8 cellular contexts compared by ENCODE assay signal in genomic region chr6:85675030-85675819, GRCh38. TPM values are rescaled to one million over a fixed set of nuclear protein-coding genes. Genes with fewer than 3 reads are reported as not detected.
A peak's percentile ranks its signal among the peaks of the same experiment; 100 is the strongest.
DNase-seq lines count a peak whose midpoint lies in the region; ATAC-seq and TF ChIP-seq lines count a peak whose summit lies in the region.

No MANE protein-coding gene starts in this region.

- no peak overlapping the region for H4K8ac ChIP-seq in neuronal stem cell (ENCODE audit: low read depth, low read length)

- H3K4ac ChIP-seq in neuronal stem cell (ENCODE audit: low read length) = no peak overlapping the region

- WGBS in thyroid gland, 2 donors = 58 to 74% methylated on average over 4 of the region's 4 CpGs
- no CpG with 5 or more reads among the region's 4 CpGs for WGBS in neuronal stem cell (ENCODE audit: extremely low coverage in 2 of 2, insufficient read length in 2 of 2, insufficient replicate concordance in 1 of 2), 2 donors

- no peak overlapping the region for H2AFZ ChIP-seq in neuronal stem cell (ENCODE audit: low read length)

- no peaks in the 10 kb centered on the region for H3K9me3 Mint-ChIP-seq in activated T-cell treated with anti-CD3 and anti-CD28 coated beads, Interleukin-2, amount 50 U/mL, for 4 hours

- no peaks in the 10 kb centered on the region for H3K79me1 ChIP-seq in neuronal stem cell (ENCODE audit: low read depth, low read length)

- H3K14ac ChIP-seq in neuronal stem cell (ENCODE audit: low read length) = no peak overlapping the region

- no peak overlapping the region for H3K4me2 ChIP-seq in neuronal stem cell (ENCODE audit: insufficient read depth, low read length, poor library complexity, severe bottlenecking)

- no peak for ATAC-seq in activated T-cell treated with anti-CD3 and anti-CD28 coated beads, Interleukin-2, amount 50 U/mL, for 4 hours
- no peak for ATAC-seq in HG03342 (IDR thresholded peaks at IDR 0.05; ENCODE audit: unreplicated experiment)

- TF ChIP-seq POLR2A in thyroid gland (IDR thresholded peaks at IDR 0.05) = no peak

- H2BK120ac ChIP-seq in neuronal stem cell (ENCODE audit: low read depth, low read length) = no peak overlapping the region

- H3K4me1 ChIP-seq in thyroid gland = peaks cover 21% of the 10 kb centered on the region in 2 donors
- H3K4me1 ChIP-seq in neuronal stem cell (ENCODE audit: control insufficient read depth in 2 of 2, insufficient read depth in 1 of 2, low read depth in 1 of 2, low read length in 2 of 2) = peaks cover 4 to 12% of the 10 kb centered on the region in 2 donors

- H3K9me3 ChIP-seq in WERI-Rb-1 (ENCODE audit: severe bottlenecking) (no peaks in the 10 kb centered on the region), thyroid gland (no peaks in the 10 kb centered on the region), neuronal stem cell (replicated peaks in 1 of 2; ENCODE audit: control insufficient read depth in 2 of 2, insufficient read depth in 1 of 2, low read depth in 1 of 2, low read length in 2 of 2) (no peaks in the 10 kb centered on the region)

- H3K27ac ChIP-seq in WERI-Rb-1 (peak overlapping the region; percentile 49), thyroid gland (peak overlapping the region; percentile 29 to 91 (median 91)), neuronal stem cell (replicated peaks; ENCODE audit: low read length) (no peak overlapping the region)

- no peak overlapping the region for H3K23ac ChIP-seq in neuronal stem cell (ENCODE audit: low read depth, low read length, poor library complexity)

- intact Hi-C loops in thyroid gland (cut with DNase I) = no loop called here

- no peak overlapping the region for H3K18ac ChIP-seq in neuronal stem cell (ENCODE audit: low read length)

- H2BK5ac ChIP-seq in neuronal stem cell (ENCODE audit: low read length) = no peak overlapping the region

- H2BK15ac ChIP-seq in neuronal stem cell (ENCODE audit: low read length) = no peak overlapping the region

- no peak overlapping the region for H3K4me3 ChIP-seq in WERI-Rb-1 (ENCODE audit: low read depth, low read length)
- peak overlapping the region in 2 of 3 donors; percentile 8 to 95 for H3K4me3 ChIP-seq in thyroid gland (replicated peaks in 1 of 3)
- peak overlapping the region in 1 of 2 donors; percentile 90 for H3K4me3 ChIP-seq in neuronal stem cell (ENCODE audit: low read length in 2 of 2)

- H3K9ac ChIP-seq in neuronal stem cell (ENCODE audit: low read depth, low read length, poor library complexity) = no peak overlapping the region

- H2AK5ac ChIP-seq in neuronal stem cell (ENCODE audit: low read depth, low read length) = no peak overlapping the region

- DNase-seq in activated T-cell treated with anti-CD3 and anti-CD28 coated beads, Interleukin-2, amount 50 U/mL, for 4 hours = no peak
- DNase-seq in activated T-cell treated with anti-CD3 and anti-CD28 coated beads for 4 hours (no peak), WERI-Rb-1 (peak; percentile 29), glomerular visceral epithelial cell (ENCODE audit: extremely low spot score) (peak; percentile 80), thyroid gland (no peak), neuronal stem cell (ENCODE audit: low spot score) (no peak)
- DNase-seq in stimulated activated naive CD4-positive, alpha-beta T cell (lab: John Stamatoyannopoulos, UW) = no peak

- peaks cover 61% of the 10 kb centered on the region for H3K36me3 Mint-ChIP-seq in activated T-cell treated with anti-CD3 and anti-CD28 coated beads, Interleukin-2, amount 50 U/mL, for 4 hours (ENCODE audit: insufficient read depth)

- H3K27me3 ChIP-seq in WERI-Rb-1 (ENCODE audit: insufficient read depth, low read depth, severe bottlenecking) = no peaks in the 10 kb centered on the region
- no peaks in the 10 kb centered on the region for H3K27me3 ChIP-seq in thyroid gland
- no peaks in the 10 kb centered on the region for H3K27me3 ChIP-seq in neuronal stem cell (ENCODE audit: control insufficient read depth in 3 of 3, insufficient read depth in 3 of 3, low read depth in 1 of 3, low read length in 3 of 3)

- H4K91ac ChIP-seq in neuronal stem cell (ENCODE audit: low read depth, low read length, poor library complexity) = no peak overlapping the region

- H3K27me3 Mint-ChIP-seq in activated T-cell treated with anti-CD3 and anti-CD28 coated beads, Interleukin-2, amount 50 U/mL, for 4 hours (ENCODE audit: low read depth) = peaks cover 2% of the 10 kb centered on the region

- H3K36me3 ChIP-seq in WERI-Rb-1 (peaks cover 39% of the 10 kb centered on the region), thyroid gland (peaks cover 0 to 5% of the 10 kb centered on the region in 2 donors), neuronal stem cell (replicated peaks in 1 of 2; ENCODE audit: control insufficient read depth in 2 of 2, insufficient read depth in 2 of 2, low read length in 2 of 2) (peaks cover 4 to 58% of the 10 kb centered on the region in 2 donors)

- no peak overlapping the region for H2BK12ac ChIP-seq in neuronal stem cell (ENCODE audit: low read length)

- H3K4me3 Mint-ChIP-seq in activated T-cell treated with anti-CD3 and anti-CD28 coated beads, Interleukin-2, amount 50 U/mL, for 4 hours = peak overlapping the region; percentile 91

- H3K4me1 Mint-ChIP-seq in activated T-cell treated with anti-CD3 and anti-CD28 coated beads, Interleukin-2, amount 50 U/mL, for 4 hours (ENCODE audit: low read depth) = peaks cover 60% of the 10 kb centered on the region

- TF ChIP-seq CTCF in WERI-Rb-1 (IDR thresholded peaks at IDR 0.05; ENCODE audit: low read depth, low read length) = no peak
- no peak for TF ChIP-seq CTCF in thyroid gland (IDR thresholded peaks at IDR 0.05)

RNA-seq across cellular contexts. Expression of gene SYNCRIP, which starts 32.5 kb away (rescaled TPM):
- total RNA-seq in activated T-cell treated with anti-CD3 and anti-CD28 coated beads, Interleukin-2, amount 50 U/mL, for 4 hours = 100 to 1,000 TPM; 248 to 285 (median 283) TPM
- 100 to 1,000 TPM; 107 to 144 (median 125) TPM for total RNA-seq in thyroid gland
- polyA plus RNA-seq in neuronal stem cell (2013, experiment 1 of 2) = 77.6 TPM
- polyA plus RNA-seq in neuronal stem cell (2013, experiment 2 of 2) = 75.4 TPM

Comparison
In these comparisons a context has a peak if more than half of its experiments do, and no peak if none do; other contexts are left out.
1. DNase-seq: peak in WERI-Rb-1 (single experiment) and glomerular visceral epithelial cell (single experiment); none in activated T-cell treated with anti-CD3 and anti-CD28 coated beads, Interleukin-2, amount 50 U/mL, for 4 hours (single experiment), activated T-cell treated with anti-CD3 and anti-CD28 coated beads for 4 hours (single experiment), thyroid gland (0 of 2), stimulated activated naive CD4-positive, alpha-beta T cell (0 of 6) and neuronal stem cell (single experiment).